ENCODE assay signal across 8 cellular contexts in genomic region chr17:78922876-78923498, GRCh38. TPM values are rescaled to one million over a fixed set of nuclear protein-coding genes. Genes with fewer than 3 reads are reported as not detected.
DNase-seq lines count a peak whose midpoint lies in the region; ATAC-seq and TF ChIP-seq lines count a peak whose summit lies in the region.

No MANE protein-coding gene starts in this region.

- H3K9ac ChIP-seq in MM.1S (ENCODE audit: low read length): peak overlapping the region; percentile 93

- H3K36me3 ChIP-seq in ACC112 (ENCODE audit: insufficient read depth, low read length) (no peaks in the 10 kb centered on the region), MM.1S (replicated peaks; ENCODE audit: insufficient read depth, low read length) (no peaks in the 10 kb centered on the region)

- peaks cover 12% of the 10 kb centered on the region for H3F3A ChIP-seq in MM.1S (ENCODE audit: insufficient read depth, low read length)

- peaks cover 11% of the 10 kb centered on the region; the same call in 1 of the 2 replicates for H4K20me1 ChIP-seq in MM.1S (ENCODE audit: insufficient read depth, low read length)

- H3K4me1 Mint-ChIP-seq in naive B cell: peaks cover 24 to 38% (median 31%) of the 10 kb centered on the region in 3 donors

- H3K27ac ChIP-seq in ACC112 (ENCODE audit: low read depth, low read length) (no peak overlapping the region), MM.1S (ENCODE audit: low read length) (peak overlapping the region; percentile 99)

- peak overlapping the region; percentile 60 to 96 (median 86) for H3K4me3 Mint-ChIP-seq in naive B cell

- H3K4me2 ChIP-seq in MM.1S (ENCODE audit: low read depth, low read length): peak overlapping the region; percentile 93

- peak overlapping the region; percentile 87 for H3K4me3 ChIP-seq in ACC112 (ENCODE audit: low read depth, low read length)
- H3K4me3 ChIP-seq in MM.1S (ENCODE audit: low read length): peak overlapping the region; percentile 91
- peak overlapping the region; percentile 79 for H3K4me3 ChIP-seq in choroid plexus epithelial cell (ENCODE audit: low read depth, low read length)

- H3K9me3 ChIP-seq in MM.1S (replicated peaks; ENCODE audit: insufficient read depth, low read length): no peaks in the 10 kb centered on the region

- no peaks in the 10 kb centered on the region for H3K9me2 ChIP-seq in MM.1S (replicated peaks; ENCODE audit: insufficient read depth, low read length)

- H3K4me1 ChIP-seq in ACC112 (ENCODE audit: control insufficient read depth, insufficient read depth, low read length, unreplicated experiment) (peaks cover 19% of the 10 kb centered on the region), MM.1S (ENCODE audit: low read length) (peaks cover 19% of the 10 kb centered on the region)

- peak overlapping the region; percentile 88 to 96 (median 90) for H3K27ac Mint-ChIP-seq in naive B cell

- H3K79me2 ChIP-seq in ACC112 (ENCODE audit: control insufficient read depth, insufficient read depth, low read length, unreplicated experiment) (peaks cover 66% of the 10 kb centered on the region), MM.1S (ENCODE audit: low read length) (peaks cover 67% of the 10 kb centered on the region)

- peaks cover 0 to 7% (median 4%) of the 10 kb centered on the region in 3 donors for H3K27me3 Mint-ChIP-seq in naive B cell

- no peak for ATAC-seq in naive B cell (ENCODE audit: low read depth in 2 of 2)

- H2AFZ ChIP-seq in ACC112 (ENCODE audit: low read length, unreplicated experiment) (no peak overlapping the region), MM.1S (ENCODE audit: low read length) (no peak overlapping the region)

- H3K36me3 Mint-ChIP-seq in naive B cell: no peaks in the 10 kb centered on the region

- TF ChIP-seq CTCF in MM.1S (IDR thresholded peaks at IDR 0.05; ENCODE audit: low read length) (no peak), choroid plexus epithelial cell (conservative IDR thresholded peaks at IDR 0.05; ENCODE audit: low read depth, low read length) (no peak)

- DNase-seq in MM.1S (peak; percentile 62), choroid plexus epithelial cell (ENCODE audit: low read depth) (no peak), naive B cell (no peak), NCI-H526 treated with DMSO at 0.1 percent for 48 hours (lab: John Stamatoyannopoulos, UW) (no peak), AG08395 (ENCODE audit: low spot score) (no peak), DMS53 treated with DMSO at 0.1 percent for 48 hours (lab: John Stamatoyannopoulos, UW; ENCODE audit: unreplicated experiment) (no peak), NCI-H1417 treated with DMSO at 0.1 percent for 48 hours (lab: John Stamatoyannopoulos, UW) (no peak)

- H3K27me3 ChIP-seq in ACC112 (ENCODE audit: insufficient read depth, low read length) (no peaks in the 10 kb centered on the region), MM.1S (replicated peaks; ENCODE audit: insufficient read depth, low read length) (no peaks in the 10 kb centered on the region)

- no peaks in the 10 kb centered on the region for H3K9me3 Mint-ChIP-seq in naive B cell

RNA-seq across cellular contexts. Expression of gene TIMP2, which starts 2.2 kb away (rescaled TPM):
- polyA plus RNA-seq in naive B cell (ENCODE audit: low read depth in 6 of 6): 1 to 10 TPM in 1 of 6 donors, under 1 TPM in 5; 0.40 to 1.1 (median 0.65) TPM

RNA-seq across cellular contexts. Expression of gene CEP295NL, which starts 20.0 kb away (rescaled TPM):
- 1 to 10 TPM in 5 of 6 donors, not detected in 1; 1.3 to 2.9 (median 1.6) TPM for polyA plus RNA-seq in naive B cell (ENCODE audit: low read depth in 6 of 6)

RNA-seq across cellular contexts. Expression of gene LGALS3BP, which starts 56.7 kb away (rescaled TPM):
- 10 to 100 TPM in 1 of 6 donors, 1 to 10 TPM in 5; 1.2 to 17.1 (median 3.7) TPM for polyA plus RNA-seq in naive B cell (ENCODE audit: low read depth in 6 of 6)
